ENCODE assay signal across 1 cellular context in the genomic region with DNA sequence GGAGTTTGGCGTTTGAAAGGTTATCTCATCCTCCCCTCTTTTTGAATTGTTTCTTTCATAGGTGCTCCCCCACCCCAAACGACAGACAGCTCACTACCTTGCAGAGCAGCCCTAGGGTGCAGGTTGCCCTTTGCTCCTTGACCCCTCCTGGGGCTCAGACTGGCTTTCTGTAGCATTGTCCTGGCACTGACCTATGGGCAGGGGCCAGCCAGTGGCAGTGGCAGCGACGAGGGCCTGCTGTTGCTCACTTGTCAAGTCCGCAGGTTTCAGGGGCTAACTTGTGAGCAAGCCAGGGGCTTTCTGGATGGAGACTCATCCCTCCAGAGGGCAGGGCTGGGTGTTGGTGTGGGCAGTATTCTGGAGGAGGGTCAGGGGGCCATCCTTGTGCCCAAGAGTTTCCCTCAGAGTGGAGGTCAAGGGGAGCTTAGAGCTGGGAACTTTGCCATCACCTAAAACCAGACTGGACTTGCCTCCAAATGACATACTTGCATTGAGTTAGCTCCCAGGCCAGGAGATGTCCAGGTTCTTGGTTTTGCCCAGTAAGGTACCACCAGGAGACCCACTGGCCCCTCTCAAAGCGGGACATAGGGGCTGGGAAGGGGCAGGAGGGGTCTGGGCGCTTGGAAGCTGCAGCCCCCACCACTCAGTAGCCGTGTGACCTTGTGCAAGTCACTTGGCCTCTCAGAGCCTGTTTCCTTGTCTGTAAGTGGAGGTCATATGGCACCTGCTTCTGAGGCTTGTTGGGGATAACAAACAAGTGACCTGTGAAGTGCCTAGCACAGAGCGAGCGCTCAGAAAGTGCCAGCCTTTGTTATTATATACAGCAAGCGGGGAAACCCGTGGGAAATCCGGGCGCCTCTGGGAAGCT.
TF ChIP-seq lines count a peak whose summit lies in the region.

No MANE protein-coding gene starts in this region.

TF ChIP-seq in H1, 55 proteins besides CTCF, POLR2A, EP300 and RAD21:
- TF ChIP-seq GABPA (IDR thresholded peaks at IDR 0.05; ENCODE audit: borderline replicate concordance, insufficient read depth, low read length) (no peak), KDM1A (IDR thresholded peaks at IDR 0.05; ENCODE audit: borderline replicate concordance, low read length) (peak; percentile 91)
- TF ChIP-seq, protein P1, sequence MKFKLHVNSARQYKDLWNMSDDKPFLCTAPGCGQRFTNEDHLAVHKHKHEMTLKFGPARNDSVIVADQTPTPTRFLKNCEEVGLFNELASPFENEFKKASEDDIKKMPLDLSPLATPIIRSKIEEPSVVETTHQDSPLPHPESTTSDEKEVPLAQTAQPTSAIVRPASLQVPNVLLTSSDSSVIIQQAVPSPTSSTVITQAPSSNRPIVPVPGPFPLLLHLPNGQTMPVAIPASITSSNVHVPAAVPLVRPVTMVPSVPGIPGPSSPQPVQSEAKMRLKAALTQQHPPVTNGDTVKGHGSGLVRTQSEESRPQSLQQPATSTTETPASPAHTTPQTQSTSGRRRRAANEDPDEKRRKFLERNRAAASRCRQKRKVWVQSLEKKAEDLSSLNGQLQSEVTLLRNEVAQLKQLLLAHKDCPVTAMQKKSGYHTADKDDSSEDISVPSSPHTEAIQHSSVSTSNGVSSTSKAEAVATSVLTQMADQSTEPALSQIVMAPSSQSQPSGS (IDR thresholded peaks at IDR 0.05; ENCODE audit: low read length), result no peak
TF ChIP-seq in H1: peak in this region for 1.
